ENCODE assay signal across 1 cellular context in the genomic region with DNA sequence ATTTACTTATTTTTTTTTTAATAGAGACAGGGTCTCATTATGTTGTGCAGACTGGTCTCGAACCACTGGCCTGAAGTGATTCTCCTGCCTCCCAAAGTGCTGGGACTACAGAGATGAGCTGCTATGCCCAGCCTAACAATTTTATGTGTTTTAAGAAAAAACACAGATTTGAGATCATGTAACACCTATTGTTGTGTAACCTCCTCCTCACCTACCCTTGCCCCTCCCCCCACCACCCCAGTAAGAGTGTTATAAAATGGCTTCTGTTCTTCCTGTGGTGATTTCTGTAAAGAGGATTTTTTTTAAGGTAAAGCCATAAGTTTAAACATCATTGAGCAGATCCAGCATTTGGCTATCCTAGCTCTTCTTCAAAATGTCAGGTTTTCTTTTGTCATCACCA.
A peak's percentile ranks its signal among the peaks of the same experiment; 100 is the strongest.
TF ChIP-seq lines count a peak whose summit lies in the region.

No MANE protein-coding gene starts in this region.

TF ChIP-seq in H1, 55 proteins besides CTCF, POLR2A, EP300 and RAD21:
- TF ChIP-seq RNF2 (IDR thresholded peaks at IDR 0.05; ENCODE audit: borderline replicate concordance, low read depth, low read length, missing control alignments, poor library complexity, severe bottlenecking) (no peak), CEBPB (IDR thresholded peaks at IDR 0.05; ENCODE audit: low read depth, low read length) (peak; percentile 73)
